In genomic region chr11:84069048-84069447, GRCh38 we compare ENCODE assay signal across 22 cellular contexts.
"Had no signal": no experiment of that assay in that cellular context is flagged by ENCODE, and none has a peak within 500 bp of the region (broad histone marks: within the 10 kb centered on the region; RNA-seq: fewer than 3 reads in every experiment).

No MANE protein-coding gene starts in this region.

- H3K4me1 ChIP-seq: colonic mucosa, esophagus squamous epithelium, gastrocnemius medialis, heart right ventricle, lower lobe of right lung had no signal

- H3K9me3 ChIP-seq: colonic mucosa, esophagus squamous epithelium, gastrocnemius medialis, lower lobe of right lung, mucosa of descending colon had no signal

- H3K27me3 ChIP-seq: colonic mucosa, esophagus squamous epithelium, gastrocnemius medialis, heart right ventricle had no signal

- H3K36me3 ChIP-seq: colonic mucosa, esophagus squamous epithelium, gastrocnemius medialis, heart right ventricle, lower lobe of right lung had no signal

- DNase-seq: colonic mucosa; dermis blood vessel endothelial cell; effector CD8-positive, alpha-beta T cell; effector memory CD8-positive, alpha-beta T cell; endodermal cell; erythroblast; esophagus squamous epithelium; foreskin fibroblast; foreskin melanocyte; gastrocnemius medialis; glutamatergic neuron; head of caudate nucleus; heart right ventricle; hippocampal formation; left cardiac atrium; left ventricle myocardium superior; lower lobe of right lung; mesenchymal stem cell; mucosa of descending colon; naive B cell had no signal

- H3K4me3 ChIP-seq: colonic mucosa, esophagus squamous epithelium, gastrocnemius medialis, heart right ventricle, lower lobe of right lung, mucosa of descending colon had no signal

- H3K27ac ChIP-seq: colonic mucosa, epithelial cell of prostate, esophagus squamous epithelium, gastrocnemius medialis, heart right ventricle, lower lobe of right lung had no signal

- ATAC-seq: effector memory CD8-positive, alpha-beta T cell; esophagus mucosa; gastrocnemius medialis; heart right ventricle; left cardiac atrium; left ventricle myocardium superior; lower lobe of right lung; mucosa of descending colon had no signal
